In genomic region chr6:35893246-35893645, GRCh38 we compare ENCODE assay signal across 20 cellular contexts. TPM values are rescaled to one million over a fixed set of nuclear protein-coding genes. Genes with fewer than 3 reads are reported as not detected.
DNase-seq lines count a peak whose midpoint lies in the region; ATAC-seq and TF ChIP-seq lines count a peak whose summit lies in the region.
"Had no signal": no experiment of that assay in that cellular context is flagged by ENCODE, and none has a peak within 500 bp of the region (broad histone marks: within the 10 kb centered on the region; RNA-seq: fewer than 3 reads in every experiment).

No MANE protein-coding gene starts in this region.

- H3K4me3 Mint-ChIP-seq in CD8-positive, alpha-beta T cell: no peak overlapping the region
- H3K4me3 Mint-ChIP-seq: activated CD4-positive, alpha-beta T cell treated with anti-CD3 and anti-CD28 coated beads, Interleukin-2, amount 10 ng/mL, durations not matched to agents 24 days and 14 days; activated naive CD8-positive, alpha-beta T cell treated with anti-CD3 and anti-CD28 coated beads, Interleukin-2, amount 50 U/mL, for 24 hours; CD14-positive monocyte had no signal

- POLR2A ChIA-PET in CD8-positive, alpha-beta T cell (lab: Charles Lee): interaction anchor here (0.6 kb wide), 1 partner anchor 20 kb away, joined by 3 read pairs; no protein-coding TSS in a partner anchor
- POLR2A ChIA-PET in HEK293 (lab: Yijun Ruan, JAX): interaction anchor here (0.6 kb wide), 2 partner anchors 19 to 515 kb away, joined by 3 read pairs; no protein-coding TSS in a partner anchor

- no peak overlapping the region for H3K27ac ChIP-seq in CD8-positive, alpha-beta T cell (ENCODE audit: low read depth, low read length)
- no peak overlapping the region for H3K27ac ChIP-seq in HEK293 (ENCODE audit: extremely low read depth, low read depth, low read length)
- no peak overlapping the region for H3K27ac ChIP-seq in mesendoderm (ENCODE audit: low read depth, low read length)
- no peak overlapping the region for H3K27ac ChIP-seq in uterus
- no peak overlapping the region for H3K27ac ChIP-seq in body of pancreas
- H3K27ac ChIP-seq: heart right ventricle, lower lobe of right lung had no signal

- H3K23ac ChIP-seq in mesendoderm (ENCODE audit: low read length): no peak overlapping the region

- no peaks in the 10 kb centered on the region for H3K27me3 Mint-ChIP-seq in CD8-positive, alpha-beta T cell (ENCODE audit: low read depth)
- H3K27me3 Mint-ChIP-seq: activated CD4-positive, alpha-beta T cell treated with anti-CD3 and anti-CD28 coated beads, Interleukin-2, amount 10 ng/mL, durations not matched to agents 24 days and 14 days; activated naive CD8-positive, alpha-beta T cell treated with anti-CD3 and anti-CD28 coated beads, Interleukin-2, amount 50 U/mL, for 24 hours had no signal

- H2BK15ac ChIP-seq in mesendoderm (replicated peaks; ENCODE audit: low read depth): no peak overlapping the region

- no peaks in the 10 kb centered on the region for H3K9me3 ChIP-seq in CD8-positive, alpha-beta T cell (ENCODE audit: low read length)
- H3K9me3 ChIP-seq in HEK293 (ENCODE audit: control insufficient read depth, insufficient read depth, low read depth, low read length) (no peaks in the 10 kb centered on the region), uterus (no peaks in the 10 kb centered on the region), body of pancreas (peaks cover 0 to 2% (median 0%) of the 10 kb centered on the region in 3 donors)
- H3K9me3 ChIP-seq: heart right ventricle, lower lobe of right lung had no signal

- peak overlapping the region; percentile 52 for H3K27ac Mint-ChIP-seq in CD8-positive, alpha-beta T cell
- H3K27ac Mint-ChIP-seq: activated CD4-positive, alpha-beta T cell treated with anti-CD3 and anti-CD28 coated beads, Interleukin-2, amount 10 ng/mL, durations not matched to agents 24 days and 14 days; activated naive CD8-positive, alpha-beta T cell treated with anti-CD3 and anti-CD28 coated beads, Interleukin-2, amount 50 U/mL, for 24 hours had no signal

- H3K18ac ChIP-seq in mesendoderm (ENCODE audit: low read length): no peak overlapping the region

- no peak overlapping the region for H3K56ac ChIP-seq in mesendoderm (ENCODE audit: low read length)

- no peak overlapping the region for H3K9ac ChIP-seq in mesendoderm (ENCODE audit: low read length)

- peaks cover 30% of the 10 kb centered on the region for H3K36me3 Mint-ChIP-seq in CD8-positive, alpha-beta T cell

- H3K9me3 Mint-ChIP-seq in CD8-positive, alpha-beta T cell: no peaks in the 10 kb centered on the region
- H3K9me3 Mint-ChIP-seq: activated CD4-positive, alpha-beta T cell treated with anti-CD3 and anti-CD28 coated beads, Interleukin-2, amount 10 ng/mL, durations not matched to agents 24 days and 14 days; activated naive CD8-positive, alpha-beta T cell treated with anti-CD3 and anti-CD28 coated beads, Interleukin-2, amount 50 U/mL, for 24 hours; CD14-positive monocyte had no signal

- H2BK5ac ChIP-seq in mesendoderm (ENCODE audit: low read length): no peak overlapping the region

- H2AK5ac ChIP-seq in mesendoderm (ENCODE audit: low read length): no peak overlapping the region

- ATAC-seq in CD8-positive, alpha-beta T cell: no peak
- no peak for ATAC-seq in GM21723 (IDR thresholded peaks at IDR 0.05; ENCODE audit: unreplicated experiment)
- no peak for ATAC-seq in body of pancreas
- ATAC-seq: activated naive CD8-positive, alpha-beta T cell treated with anti-CD3 and anti-CD28 coated beads, Interleukin-2, amount 50 U/mL, for 24 hours; heart right ventricle; lower lobe of right lung; right cardiac atrium; Right ventricle myocardium inferior had no signal

- CTCF ChIA-PET in CD8-positive, alpha-beta T cell (lab: Charles Lee): no interaction called here
- CTCF ChIA-PET in HEK293 (lab: Yijun Ruan, JAX): no interaction called here

- H2BK120ac ChIP-seq in mesendoderm (ENCODE audit: low read depth, low read length): no peak overlapping the region

- TF ChIP-seq POLR2A in uterus (IDR thresholded peaks at IDR 0.05): no peak
- TF ChIP-seq POLR2A in body of pancreas (IDR thresholded peaks at IDR 0.05): no peak

- H3K36me3 ChIP-seq in CD8-positive, alpha-beta T cell (ENCODE audit: insufficient read depth, low read length): no peaks in the 10 kb centered on the region
- peaks cover 20 to 31% of the 10 kb centered on the region in 2 experiments for H3K36me3 ChIP-seq in HEK293 (ENCODE audit: control insufficient read depth in 2 of 2, insufficient read depth in 1 of 2, low read length in 2 of 2)
- no peaks in the 10 kb centered on the region for H3K36me3 ChIP-seq in mesendoderm (ENCODE audit: control insufficient read depth, insufficient read depth, low read length)
- H3K36me3 ChIP-seq in uterus: no peaks in the 10 kb centered on the region
- no peaks in the 10 kb centered on the region for H3K36me3 ChIP-seq in body of pancreas (replicated peaks in 1 of 2; ENCODE audit: insufficient read depth in 1 of 2, low read depth in 2 of 2)

- intact Hi-C loops in CD8-positive, alpha-beta T cell (cut with DNase I, micrococcal nuclease): no loop called here
- intact Hi-C loops in uterus (cut with DNase I; ENCODE audit: low total_unique reads) (no loop called here), body of pancreas (cut with DNase I) (no loop called here)

- H4K8ac ChIP-seq in mesendoderm (ENCODE audit: low read depth, low read length): no peak overlapping the region

- H3K4me1 Mint-ChIP-seq in CD8-positive, alpha-beta T cell (ENCODE audit: low read depth): peaks cover 20% of the 10 kb centered on the region

- H4K5ac ChIP-seq in mesendoderm (ENCODE audit: low read length): no peak overlapping the region

- peaks cover 10% of the 10 kb centered on the region for H3K79me1 ChIP-seq in mesendoderm (ENCODE audit: low read length)

- no peak overlapping the region for H3K4me3 ChIP-seq in CD8-positive, alpha-beta T cell (ENCODE audit: low read depth, low read length)
- H3K4me3 ChIP-seq in HEK293 (ENCODE audit: low read depth, low read length) (no peak overlapping the region), mesendoderm (ENCODE audit: low read length) (no peak overlapping the region), uterus (no peak overlapping the region), body of pancreas (no peak overlapping the region)
- H3K4me3 ChIP-seq: heart right ventricle, lower lobe of right lung had no signal

- H3K27me3 ChIP-seq in CD8-positive, alpha-beta T cell (ENCODE audit: insufficient read depth, low read length): no peaks in the 10 kb centered on the region
- no peaks in the 10 kb centered on the region for H3K27me3 ChIP-seq in mesendoderm (ENCODE audit: insufficient read depth, low read length, poor library complexity)
- H3K27me3 ChIP-seq in uterus: no peaks in the 10 kb centered on the region
- H3K27me3 ChIP-seq in body of pancreas: no peaks in the 10 kb centered on the region
- H3K27me3 ChIP-seq: heart right ventricle had no signal

- H3K4ac ChIP-seq in mesendoderm (ENCODE audit: low read depth, low read length): no peak overlapping the region

- no peaks in the 10 kb centered on the region for H3K4me1 ChIP-seq in CD8-positive, alpha-beta T cell (ENCODE audit: insufficient read depth, low read length)
- 0 out of 2 replicates have a peak, but pooled peaks cover 3% of the 10 kb centered on the region for H3K4me1 ChIP-seq in HEK293 (ENCODE audit: control insufficient read depth, insufficient read depth, low read length)
- H3K4me1 ChIP-seq in mesendoderm (ENCODE audit: control insufficient read depth, low read depth, low read length): peaks cover 3% of the 10 kb centered on the region
- no peaks in the 10 kb centered on the region for H3K4me1 ChIP-seq in uterus
- H3K4me1 ChIP-seq in body of pancreas: no peaks in the 10 kb centered on the region
- H3K4me1 ChIP-seq: lower lobe of right lung had no signal

- no CpG with 5 or more reads among the region's 6 CpGs for WGBS in mesendoderm (ENCODE audit: extremely low coverage, insufficient coverage, low lambda C conversion rate)
- WGBS in body of pancreas, 2 donors: 93 to 95% methylated on average over 6 of the region's 6 CpGs

- H3K79me2 ChIP-seq in mesendoderm (ENCODE audit: control insufficient read depth, insufficient read depth, low read length): peaks cover 27% of the 10 kb centered on the region

- no peak overlapping the region for H3K4me2 ChIP-seq in mesendoderm (ENCODE audit: low read length)

- no peak for DNase-seq in CD8-positive, alpha-beta T cell
- DNase-seq in astrocyte of the hippocampus (ENCODE audit: low read depth, low spot score): peak; percentile 61
- DNase-seq in mesendoderm: peak; percentile 15
- no peak for DNase-seq in uterus
- no peak for DNase-seq in body of pancreas
- no peak for DNase-seq in ureter (ENCODE audit: low spot score)
- DNase-seq: activated CD4-positive, alpha-beta T cell treated with anti-CD3 and anti-CD28 coated beads, Interleukin-2, amount 10 ng/mL, durations not matched to agents 24 days and 14 days; activated naive CD8-positive, alpha-beta T cell treated with anti-CD3 and anti-CD28 coated beads, Interleukin-2, amount 50 U/mL, for 24 hours; DMS 273 treated with DMSO at 0.1 percent for 48 hours; HCEC 1CT; heart right ventricle; lower lobe of right lung; NCI-H2171 treated with DMSO at 0.1 percent for 48 hours; NCI-H69; right cardiac atrium; stimulated activated CD8-positive, alpha-beta memory T cell treated with anti-CD3 and anti-CD28 coated beads, Interleukin-4, amount 100 ng/mL, for 48 hours had no signal

- no peak for TF ChIP-seq CTCF in CD8-positive, alpha-beta T cell (IDR thresholded peaks at IDR 0.05)
- TF ChIP-seq CTCF in HEK293 (tag by site-specific recombination; IDR thresholded peaks at IDR 0.05) (no peak), uterus (IDR thresholded peaks at IDR 0.05) (no peak), body of pancreas (IDR thresholded peaks at IDR 0.05) (no peak)

TF ChIP-seq in HEK293, 187 proteins besides CTCF, POLR2A, EP300 and RAD21 (continues in another document):
- TF ChIP-seq EGR2 (tag by site-specific recombination; IDR thresholded peaks at IDR 0.05; ENCODE audit: low read depth) (no peak), ZBTB26 (tag by site-specific recombination; optimal IDR thresholded peaks at IDR 0.05) (no peak)

RNA-seq across cellular contexts. Expression of gene SRPK1, which starts 27.7 kb away (rescaled TPM):
- 10 to 100 TPM; 21.0 to 22.7 TPM for total RNA-seq in CD8-positive, alpha-beta T cell
- 76.2 TPM for polyA plus RNA-seq in mesendoderm (2013, experiment 1 of 2)
- 77.5 TPM for polyA plus RNA-seq in mesendoderm (2013, experiment 2 of 2)
- total RNA-seq in uterus (10 to 100 TPM; 14.3 to 76.3 (median 29.4) TPM), body of pancreas (10 to 100 TPM; 30.4 to 80.4 TPM), ureter (72.9 TPM)

Comparison
In these comparisons a context has a peak if more than half of its experiments do, and no peak if none do; other contexts are left out.
1. DNase-seq: peak in astrocyte of the hippocampus (single experiment) and mesendoderm (single experiment); none in CD8-positive, alpha-beta T cell (0 of 7), uterus (0 of 2), body of pancreas (0 of 4) and ureter (single experiment).